ENCODE assay signal across 1 cellular context in the genomic region with DNA sequence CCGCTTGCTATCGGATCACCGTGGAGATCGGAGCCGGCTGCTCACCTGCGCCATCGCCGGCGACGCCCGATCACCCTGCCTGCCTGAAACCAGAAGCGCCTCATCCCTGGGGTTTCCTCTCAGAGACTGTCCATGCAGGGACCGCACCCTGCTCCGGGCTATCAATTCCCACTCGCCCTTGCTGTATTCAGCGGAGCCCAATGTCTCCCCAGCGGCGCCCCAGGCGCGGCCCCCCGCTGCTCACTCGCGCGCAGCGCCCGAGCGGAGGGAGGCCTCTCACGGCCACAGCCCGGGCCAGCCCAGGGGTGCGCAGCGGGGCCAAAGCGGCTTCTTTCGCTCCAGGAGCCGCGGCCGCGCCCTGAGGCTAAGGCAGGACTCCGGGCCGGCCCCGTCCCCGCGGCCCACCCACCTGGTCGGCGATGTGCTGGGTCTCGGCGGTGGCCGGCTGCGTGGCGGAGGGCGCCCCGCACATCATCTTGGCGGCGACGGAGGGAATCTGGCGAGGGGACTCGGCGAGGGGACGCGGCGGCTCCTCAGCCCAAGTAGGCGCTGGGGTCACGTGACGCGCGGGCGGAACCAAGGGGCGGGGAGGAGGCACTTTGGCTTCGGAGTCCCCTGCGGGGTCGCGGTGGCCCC.
TF ChIP-seq lines count a peak whose summit lies in the region.

Gene CSTB, minus strand, starts transcription at position 514 of the 636 bp plus-strand sequence. Its CDS starts 39 bp downstream, at position 475.

TF ChIP-seq in HEK293, 187 proteins besides CTCF, POLR2A, EP300 and RAD21 (continued from another document and continues in another):
- TF ChIP-seq ZNF670 (tag by site-specific recombination; IDR thresholded peaks at IDR 0.05; ENCODE audit: low read depth) (no peak), GLIS1 (tag by site-specific recombination; IDR thresholded peaks at IDR 0.05) (peak; percentile 98), MZF1 (tag by site-specific recombination; IDR thresholded peaks at IDR 0.05; ENCODE audit: borderline replicate concordance) (no peak; the same call in 1 of the 2 replicates), ZSCAN30 (tag by site-specific recombination; IDR thresholded peaks at IDR 0.05) (peak; percentile 80), PRDM1 (tag by site-specific recombination; IDR thresholded peaks at IDR 0.05) (no peak), ZNF280C (tag by site-specific recombination; IDR thresholded peaks at IDR 0.05) (no peak), ZNF692 (tag by site-specific recombination; IDR thresholded peaks at IDR 0.05) (peak; percentile 87), KLF8 (tag by site-specific recombination; IDR thresholded peaks at IDR 0.05) (peak; percentile 38), ZEB2 (tag by site-specific recombination; IDR thresholded peaks at IDR 0.05) (0 out of 2 replicates have a peak, but pooled peaks have one; percentile 47), MEIS1 (CRISPR knock-in tag; IDR thresholded peaks at IDR 0.05; ENCODE audit: borderline replicate concordance) (no peak), ZNF585B (tag by site-specific recombination; IDR thresholded peaks at IDR 0.05) (no peak), ZNF558 (tag by site-specific recombination; IDR thresholded peaks at IDR 0.05) (no peak), ZNF221 (tag by site-specific recombination; IDR thresholded peaks at IDR 0.05; ENCODE audit: borderline replicate concordance) (no peak), TCF7L2 (IDR thresholded peaks at IDR 0.05; ENCODE audit: borderline replicate concordance, low read depth, low read length) (no peak), ZNF184 (tag by site-specific recombination; IDR thresholded peaks at IDR 0.05) (peak; percentile 73; the same call in 1 of the 2 replicates), ZNF629 (tag by site-specific recombination; IDR thresholded peaks at IDR 0.05) (no peak), ZNF571 (tag by site-specific recombination; IDR thresholded peaks at IDR 0.05) (no peak), TRIM28 (IDR thresholded peaks at IDR 0.05; ENCODE audit: borderline replicate concordance, low read length) (no peak), ZNF473 (tag by site-specific recombination; IDR thresholded peaks at IDR 0.05) (no peak), ZFHX2 (tag by site-specific recombination; conservative IDR thresholded peaks at IDR 0.05) (peak; percentile 70), SP7 (tag by site-specific recombination; IDR thresholded peaks at IDR 0.05) (0 out of 2 replicates have a peak, but pooled peaks have one; percentile 38), ZNF830 (tag by site-specific recombination; IDR thresholded peaks at IDR 0.05; ENCODE audit: low read depth) (no peak), ZNF121 (tag by site-specific recombination; IDR thresholded peaks at IDR 0.05) (no peak), ZNF274 (IDR thresholded peaks at IDR 0.05; ENCODE audit: low read length) (no peak), ZNF274 (tag by site-specific recombination; IDR thresholded peaks at IDR 0.05; ENCODE audit: borderline replicate concordance) (no peak), ZNF645 (tag by site-specific recombination; IDR thresholded peaks at IDR 0.05) (no peak), ZNF677 (tag by site-specific recombination; IDR thresholded peaks at IDR 0.05) (0 out of 2 replicates have a peak, but pooled peaks have one; percentile 21), ZNF433 (tag by site-specific recombination; IDR thresholded peaks at IDR 0.05; ENCODE audit: low read depth) (no peak), YY1 (tag by site-specific recombination; IDR thresholded peaks at IDR 0.05) (0 out of 2 replicates have a peak, but pooled peaks have one; percentile 37), ZFP69B (tag by site-specific recombination; IDR thresholded peaks at IDR 0.05) (peak; percentile 23), KLF1 (tag by site-specific recombination; IDR thresholded peaks at IDR 0.05) (no peak; the same call in 1 of the 2 replicates), KLF16 (tag by site-specific recombination; IDR thresholded peaks at IDR 0.05) (no peak), PATZ1 (tag by site-specific recombination; IDR thresholded peaks at IDR 0.05) (peak; percentile 34; the same call in 1 of the 2 replicates), ZFP41 (tag by site-specific recombination; IDR thresholded peaks at IDR 0.05; ENCODE audit: borderline replicate concordance) (no peak), ZNF292 (tag by site-specific recombination; IDR thresholded peaks at IDR 0.05; ENCODE audit: borderline replicate concordance, low read depth) (0 out of 2 replicates have a peak, but pooled peaks have one; percentile 39), ZNF426 (tag by site-specific recombination; IDR thresholded peaks at IDR 0.05) (no peak), ZNF138 (tag by site-specific recombination; IDR thresholded peaks at IDR 0.05; ENCODE audit: borderline replicate concordance) (no peak), ZNF350 (tag by site-specific recombination; IDR thresholded peaks at IDR 0.05) (no peak), ZFP3 (tag by site-specific recombination; IDR thresholded peaks at IDR 0.05; ENCODE audit: low read depth) (no peak), ZNF791 (tag by site-specific recombination; IDR thresholded peaks at IDR 0.05) (peak; percentile 67; the same call in 1 of the 2 replicates), ZNF785 (tag by site-specific recombination; IDR thresholded peaks at IDR 0.05) (0 out of 2 replicates have a peak, but pooled peaks have one; percentile 84)
- TF ChIP-seq, protein P1, sequence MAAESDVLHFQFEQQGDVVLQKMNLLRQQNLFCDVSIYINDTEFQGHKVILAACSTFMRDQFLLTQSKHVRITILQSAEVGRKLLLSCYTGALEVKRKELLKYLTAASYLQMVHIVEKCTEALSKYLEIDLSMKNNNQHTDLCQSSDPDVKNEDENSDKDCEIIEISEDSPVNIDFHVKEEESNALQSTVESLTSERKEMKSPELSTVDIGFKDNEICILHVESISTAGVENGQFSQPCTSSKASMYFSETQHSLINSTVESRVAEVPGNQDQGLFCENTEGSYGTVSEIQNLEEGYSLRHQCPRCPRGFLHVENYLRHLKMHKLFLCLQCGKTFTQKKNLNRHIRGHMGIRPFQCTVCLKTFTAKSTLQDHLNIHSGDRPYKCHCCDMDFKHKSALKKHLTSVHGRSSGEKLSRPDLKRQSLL (tag by site-specific recombination; IDR thresholded peaks at IDR 0.05): no peak
- TF ChIP-seq, protein P2, sequence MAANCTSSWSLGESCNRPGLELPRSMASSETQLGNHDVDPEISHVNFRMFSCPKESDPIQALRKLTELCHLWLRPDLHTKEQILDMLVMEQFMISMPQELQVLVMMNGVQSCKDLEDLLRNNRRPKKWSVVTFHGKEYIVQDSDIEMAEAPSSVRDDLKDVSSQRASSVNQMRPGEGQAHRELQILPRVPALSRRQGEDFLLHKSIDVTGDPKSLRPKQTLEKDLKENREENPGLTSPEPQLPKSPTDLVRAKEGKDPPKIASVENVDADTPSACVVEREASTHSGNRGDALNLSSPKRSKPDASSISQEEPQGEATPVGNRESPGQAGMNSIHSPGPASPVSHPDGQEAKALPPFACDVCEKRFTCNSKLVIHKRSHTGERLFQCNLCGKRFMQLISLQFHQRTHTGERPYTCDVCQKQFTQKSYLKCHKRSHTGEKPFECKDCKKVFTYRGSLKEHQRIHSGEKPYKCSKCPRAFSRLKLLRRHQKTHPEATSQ (tag by site-specific recombination; IDR thresholded peaks at IDR 0.05): peak; percentile 50; the same call in 1 of the 2 replicates
- TF ChIP-seq, protein P3, sequence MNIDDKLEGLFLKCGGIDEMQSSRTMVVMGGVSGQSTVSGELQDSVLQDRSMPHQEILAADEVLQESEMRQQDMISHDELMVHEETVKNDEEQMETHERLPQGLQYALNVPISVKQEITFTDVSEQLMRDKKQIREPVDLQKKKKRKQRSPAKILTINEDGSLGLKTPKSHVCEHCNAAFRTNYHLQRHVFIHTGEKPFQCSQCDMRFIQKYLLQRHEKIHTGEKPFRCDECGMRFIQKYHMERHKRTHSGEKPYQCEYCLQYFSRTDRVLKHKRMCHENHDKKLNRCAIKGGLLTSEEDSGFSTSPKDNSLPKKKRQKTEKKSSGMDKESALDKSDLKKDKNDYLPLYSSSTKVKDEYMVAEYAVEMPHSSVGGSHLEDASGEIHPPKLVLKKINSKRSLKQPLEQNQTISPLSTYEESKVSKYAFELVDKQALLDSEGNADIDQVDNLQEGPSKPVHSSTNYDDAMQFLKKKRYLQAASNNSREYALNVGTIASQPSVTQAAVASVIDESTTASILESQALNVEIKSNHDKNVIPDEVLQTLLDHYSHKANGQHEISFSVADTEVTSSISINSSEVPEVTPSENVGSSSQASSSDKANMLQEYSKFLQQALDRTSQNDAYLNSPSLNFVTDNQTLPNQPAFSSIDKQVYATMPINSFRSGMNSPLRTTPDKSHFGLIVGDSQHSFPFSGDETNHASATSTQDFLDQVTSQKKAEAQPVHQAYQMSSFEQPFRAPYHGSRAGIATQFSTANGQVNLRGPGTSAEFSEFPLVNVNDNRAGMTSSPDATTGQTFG (tag by site-specific recombination; IDR thresholded peaks at IDR 0.05; ENCODE audit: borderline replicate concordance): no peak
- TF ChIP-seq, protein P4, sequence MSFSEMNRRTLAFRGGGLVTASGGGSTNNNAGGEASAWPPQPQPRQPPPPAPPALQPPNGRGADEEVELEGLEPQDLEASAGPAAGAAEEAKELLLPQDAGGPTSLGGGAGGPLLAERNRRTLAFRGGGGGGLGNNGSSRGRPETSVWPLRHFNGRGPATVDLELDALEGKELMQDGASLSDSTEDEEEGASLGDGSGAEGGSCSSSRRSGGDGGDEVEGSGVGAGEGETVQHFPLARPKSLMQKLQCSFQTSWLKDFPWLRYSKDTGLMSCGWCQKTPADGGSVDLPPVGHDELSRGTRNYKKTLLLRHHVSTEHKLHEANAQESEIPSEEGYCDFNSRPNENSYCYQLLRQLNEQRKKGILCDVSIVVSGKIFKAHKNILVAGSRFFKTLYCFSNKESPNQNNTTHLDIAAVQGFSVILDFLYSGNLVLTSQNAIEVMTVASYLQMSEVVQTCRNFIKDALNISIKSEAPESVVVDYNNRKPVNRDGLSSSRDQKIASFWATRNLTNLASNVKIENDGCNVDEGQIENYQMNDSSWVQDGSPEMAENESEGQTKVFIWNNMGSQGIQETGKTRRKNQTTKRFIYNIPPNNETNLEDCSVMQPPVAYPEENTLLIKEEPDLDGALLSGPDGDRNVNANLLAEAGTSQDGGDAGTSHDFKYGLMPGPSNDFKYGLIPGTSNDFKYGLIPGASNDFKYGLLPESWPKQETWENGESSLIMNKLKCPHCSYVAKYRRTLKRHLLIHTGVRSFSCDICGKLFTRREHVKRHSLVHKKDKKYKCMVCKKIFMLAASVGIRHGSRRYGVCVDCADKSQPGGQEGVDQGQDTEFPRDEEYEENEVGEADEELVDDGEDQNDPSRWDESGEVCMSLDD (tag by site-specific recombination; IDR thresholded peaks at IDR 0.05): no peak
- TF ChIP-seq, protein P5, sequence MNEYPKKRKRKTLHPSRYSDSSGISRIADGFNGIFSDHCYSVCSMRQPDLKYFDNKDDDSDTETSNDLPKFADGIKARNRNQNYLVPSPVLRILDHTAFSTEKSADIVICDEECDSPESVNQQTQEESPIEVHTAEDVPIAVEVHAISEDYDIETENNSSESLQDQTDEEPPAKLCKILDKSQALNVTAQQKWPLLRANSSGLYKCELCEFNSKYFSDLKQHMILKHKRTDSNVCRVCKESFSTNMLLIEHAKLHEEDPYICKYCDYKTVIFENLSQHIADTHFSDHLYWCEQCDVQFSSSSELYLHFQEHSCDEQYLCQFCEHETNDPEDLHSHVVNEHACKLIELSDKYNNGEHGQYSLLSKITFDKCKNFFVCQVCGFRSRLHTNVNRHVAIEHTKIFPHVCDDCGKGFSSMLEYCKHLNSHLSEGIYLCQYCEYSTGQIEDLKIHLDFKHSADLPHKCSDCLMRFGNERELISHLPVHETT (tag by site-specific recombination; IDR thresholded peaks at IDR 0.05): no peak
